Comparison of ENCODE assay signal across 9 cellular contexts in genomic region chr18:72700961-72701710, GRCh38.
DNase-seq lines count a peak whose midpoint lies in the region; ATAC-seq and TF ChIP-seq lines count a peak whose summit lies in the region.
"Had no signal": no experiment of that assay in that cellular context is flagged by ENCODE, and none has a peak within 500 bp of the region (broad histone marks: within the 10 kb centered on the region; RNA-seq: fewer than 3 reads in every experiment).

No MANE protein-coding gene starts in this region.

- ATAC-seq in HG03378 (IDR thresholded peaks at IDR 0.05; ENCODE audit: unreplicated experiment), result peak; percentile 45
- ATAC-seq in stimulated activated naive B cell treated with anti-CD40 and anti-IgM and Interleukin-4, amounts not matched to agents 10 μg/mL and 1 μg/mL and 100 μg/mL, for 72 hours (replicated peaks), result no peak
- ATAC-seq in GM19397 (IDR thresholded peaks at IDR 0.05; ENCODE audit: unreplicated experiment), result no peak

- H3K9me2 ChIP-seq in hepatocyte (replicated peaks; ENCODE audit: insufficient read depth), result no peaks in the 10 kb centered on the region

- TF ChIP-seq CTCF in AG10803 (conservative IDR thresholded peaks at IDR 0.05; ENCODE audit: low read length) (peak; percentile 30), hepatocyte (IDR thresholded peaks at IDR 0.05; ENCODE audit: poor library complexity) (peak; percentile 69)

- H2AFZ ChIP-seq in hepatocyte, result no peak overlapping the region

- no peak overlapping the region for H3K4me2 ChIP-seq in hepatocyte

- DNase-seq in AG10803 (ENCODE audit: low read depth) (peak; percentile 17), SHP77 (lab: John Stamatoyannopoulos, UW) (peak; percentile 28 to 41), hepatocyte (ENCODE audit: low spot score) (peak; percentile 43), EL (no peak), NCI-H2171 treated with DMSO at 0.1 percent for 48 hours (lab: John Stamatoyannopoulos, UW) (no peak)
- no peak for DNase-seq in stimulated activated naive B cell treated with anti-CD40 and anti-IgM and Interleukin-4, amounts not matched to agents 10 μg/mL and 1 μg/mL and 100 μg/mL, for 72 hours
- DNase-seq: stimulated activated naive CD4-positive, alpha-beta T cell treated with Interleukin-2 at 50 U/mL for 16 hours had no signal

- H3K4me3 Mint-ChIP-seq in stimulated activated naive B cell treated with anti-CD40 and anti-IgM and Interleukin-4, amounts not matched to agents 10 μg/mL and 1 μg/mL and 100 μg/mL, for 72 hours, result no peak overlapping the region

- no peaks in the 10 kb centered on the region for H3K36me3 Mint-ChIP-seq in stimulated activated naive B cell treated with anti-CD40 and anti-IgM and Interleukin-4, amounts not matched to agents 10 μg/mL and 1 μg/mL and 100 μg/mL, for 72 hours

- H3K27me3 Mint-ChIP-seq in stimulated activated naive B cell treated with anti-CD40 and anti-IgM and Interleukin-4, amounts not matched to agents 10 μg/mL and 1 μg/mL and 100 μg/mL, for 72 hours, result peaks cover 6 to 9% of the 10 kb centered on the region in 2 donors

- no peaks in the 10 kb centered on the region for H3K4me1 ChIP-seq in hepatocyte (ENCODE audit: insufficient read depth)

- H3K36me3 ChIP-seq in hepatocyte (replicated peaks; ENCODE audit: insufficient read depth, low read depth), result no peaks in the 10 kb centered on the region

- H3K9me3 ChIP-seq in hepatocyte (ENCODE audit: low read depth), result no peaks in the 10 kb centered on the region

- WGBS in hepatocyte (ENCODE audit: low lambda C conversion rate, missing lambda C conversion rate), result 7% methylated on average over 1 of the region's 1 CpG

- H3K9me3 Mint-ChIP-seq in stimulated activated naive B cell treated with anti-CD40 and anti-IgM and Interleukin-4, amounts not matched to agents 10 μg/mL and 1 μg/mL and 100 μg/mL, for 72 hours, result no peaks in the 10 kb centered on the region

- H3K79me2 ChIP-seq in hepatocyte, result no peaks in the 10 kb centered on the region

- no peaks in the 10 kb centered on the region for H3K4me1 Mint-ChIP-seq in stimulated activated naive B cell treated with anti-CD40 and anti-IgM and Interleukin-4, amounts not matched to agents 10 μg/mL and 1 μg/mL and 100 μg/mL, for 72 hours

- no peak overlapping the region for H3K27ac Mint-ChIP-seq in stimulated activated naive B cell treated with anti-CD40 and anti-IgM and Interleukin-4, amounts not matched to agents 10 μg/mL and 1 μg/mL and 100 μg/mL, for 72 hours

- no peak overlapping the region for H3K27ac ChIP-seq in hepatocyte

- no peak overlapping the region for H3K4me3 ChIP-seq in AG10803 (ENCODE audit: low read length)
- no peak overlapping the region for H3K4me3 ChIP-seq in hepatocyte

- no peaks in the 10 kb centered on the region for H4K20me1 ChIP-seq in hepatocyte (ENCODE audit: insufficient read depth, poor library complexity, severe bottlenecking)

- no peaks in the 10 kb centered on the region for H3K27me3 ChIP-seq in hepatocyte

Comparison
In these comparisons a context has a peak if more than half of its experiments do, and no peak if none do; other contexts are left out.
1. DNase-seq: peak in AG10803 (single experiment), SHP77 (2 of 2) and hepatocyte (single experiment); none in EL (single experiment), NCI-H2171 treated with DMSO at 0.1 percent for 48 hours (single experiment) and stimulated activated naive B cell treated with anti-CD40 and anti-IgM and Interleukin-4, amounts not matched to agents 10 μg/mL and 1 μg/mL and 100 μg/mL, for 72 hours (single experiment).